Comparison of ENCODE assay signal across 18 cellular contexts in the genomic region with DNA sequence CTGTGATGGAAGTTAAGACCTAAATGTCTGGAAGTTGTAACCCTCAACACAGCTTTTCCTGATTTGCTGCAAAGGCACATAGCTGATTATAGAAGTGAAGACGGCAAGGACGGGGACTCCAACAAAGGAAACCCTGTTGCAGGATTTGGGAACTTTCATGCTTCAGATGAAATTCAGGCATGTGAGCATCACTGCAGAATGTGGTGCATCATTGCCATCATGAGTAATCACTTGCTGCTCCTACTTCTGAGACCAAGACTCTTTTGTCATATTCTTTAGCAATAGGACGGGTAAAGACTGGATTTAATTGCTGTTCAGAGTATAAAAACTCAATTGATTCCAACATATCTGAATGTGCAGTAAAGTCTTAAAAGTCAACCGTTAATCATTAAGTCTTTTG.
"Had no signal": no experiment of that assay in that cellular context is flagged by ENCODE, and none has a peak within 500 bp of the region (broad histone marks: within the 10 kb centered on the region; RNA-seq: fewer than 3 reads in every experiment).

No MANE protein-coding gene starts in this region.

- H3K27ac ChIP-seq: adrenal gland, foreskin keratinocyte, left lung, prostate gland had no signal

- H3K27me3 ChIP-seq: foreskin keratinocyte, left lung had no signal

- DNase-seq: activated B cell treated with CpG ODN at 0.5 μM for 24 hours; activated CD4-positive, alpha-beta T cell treated with anti-CD3 and anti-CD28 coated beads for 36 hours; activated CD4-positive, alpha-beta T cell treated with anti-CD3 and anti-CD28 coated beads, Interleukin-2, amount 50 U/mL, for 4 hours; activated CD8-positive, alpha-beta memory T cell treated with anti-CD3 and anti-CD28 coated beads for 24 hours; activated CD8-positive, alpha-beta memory T cell treated with anti-CD3 and anti-CD28 coated beads, Interleukin-2, amount 50 U/mL, for 4 hours; activated T-cell treated with anti-CD3 and anti-CD28 coated beads, Interleukin-2, amount 50 U/mL, for 24 hours; adrenal gland; cortex of kidney; endodermal cell; foreskin keratinocyte; left lung; mammary epithelial cell; natural killer cell; stimulated activated CD4-positive, alpha-beta T cell treated with anti-CD3 and anti-CD28 coated beads, Interleukin-4, amount 100 ng/mL, for 4 hours; stimulated activated naive CD8-positive, alpha-beta T cell treated with anti-CD3 and anti-CD28 coated beads, Interleukin-15, Interleukin-2, amounts not matched to agents 100 U/mL and 50 U/mL, for 24 hours; T1000 had no signal

- H3K36me3 ChIP-seq: adrenal gland, prostate gland had no signal

- H3K9me3 ChIP-seq: adrenal gland, left lung, prostate gland had no signal

- H3K4me3 ChIP-seq: adrenal gland, left lung, prostate gland had no signal

- H3K4me1 ChIP-seq: adrenal gland, foreskin keratinocyte, left lung, prostate gland had no signal

- ATAC-seq: activated CD4-positive, alpha-beta T cell treated with anti-CD3 and anti-CD28 coated beads for 36 hours; activated T-helper 17 cell treated with anti-CD3 and anti-CD28 coated beads, Interleukin-2, amount 50 U/mL, for 72 hours; foreskin keratinocyte; left lung; natural killer cell; stimulated activated naive CD8-positive, alpha-beta T cell treated with anti-CD3 and anti-CD28 coated beads, Interleukin-15, Interleukin-2, amounts not matched to agents 100 U/mL and 50 U/mL, for 24 hours had no signal
